In the genomic region with DNA sequence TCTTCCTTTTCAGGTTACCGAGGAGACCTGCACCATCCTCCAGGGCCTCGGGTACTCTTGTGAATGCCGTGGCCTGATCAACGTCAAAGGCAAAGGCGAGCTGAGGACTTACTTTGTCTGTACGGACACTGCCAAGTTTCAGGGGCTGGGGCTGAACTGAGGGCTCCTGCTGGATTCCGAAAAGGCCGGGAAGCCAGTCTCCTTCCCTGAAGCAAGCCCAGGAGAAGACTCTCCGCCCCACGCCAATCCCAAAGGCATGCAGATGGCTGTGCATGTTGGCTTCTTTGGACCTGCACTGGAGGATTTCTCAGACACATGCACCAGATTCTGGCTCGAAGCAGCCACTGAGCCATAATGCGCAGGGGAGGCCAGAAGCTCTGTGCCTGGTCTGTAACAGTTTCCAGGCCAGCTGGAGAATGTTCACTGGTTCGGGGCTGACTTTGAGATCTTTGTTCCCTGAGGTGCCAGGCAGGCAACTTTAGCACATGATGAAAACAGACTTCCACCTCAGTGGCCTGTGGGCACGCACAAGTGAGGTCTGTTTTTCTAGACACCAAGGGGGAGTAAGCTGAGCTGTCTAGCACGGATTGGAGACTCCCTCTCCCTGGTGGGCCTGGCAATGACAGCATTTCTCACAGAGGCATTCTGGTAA, we compare ENCODE assay signal across 14 cellular contexts. TPM values are rescaled to one million over a fixed set of nuclear protein-coding genes. Genes with fewer than 3 reads are reported as not detected.
DNase-seq lines count a peak whose midpoint lies in the region; ATAC-seq, FAIRE-seq and TF ChIP-seq lines count a peak whose summit lies in the region.
"Had no signal": no experiment of that assay in that cellular context is flagged by ENCODE, and none has a peak within 500 bp of the region (broad histone marks: within the 10 kb centered on the region; RNA-seq: fewer than 3 reads in every experiment).

No MANE protein-coding gene starts in this region.

- no peaks in the 10 kb centered on the region for H3K9me3 Mint-ChIP-seq in activated T-cell treated with anti-CD3 and anti-CD28 coated beads, Interleukin-2, amount 50 U/mL, for 4 hours
- H3K9me3 Mint-ChIP-seq in activated naive CD4-positive, alpha-beta T cell treated with anti-CD3 and anti-CD28 coated beads, Interleukin-2, amount 50 U/mL, for 24 hours: no peaks in the 10 kb centered on the region
- H3K9me3 Mint-ChIP-seq in stimulated activated naive B cell treated with anti-CD40 and anti-IgM and Interleukin-4, amounts not matched to agents 10 μg/mL and 1 μg/mL and 100 μg/mL, for 72 hours: no peaks in the 10 kb centered on the region

- H3K27me3 ChIP-seq in thyroid gland (no peaks in the 10 kb centered on the region), HepG2 (ENCODE audit: control insufficient read depth in 1 of 2, insufficient read depth in 2 of 2, low read length in 2 of 2) (no peaks in the 10 kb centered on the region)
- H3K27me3 ChIP-seq: ovary, uterus had no signal

- no peak for TF ChIP-seq EP300 in HepG2 (IDR thresholded peaks at IDR 0.05; ENCODE audit: low read depth in 2 of 2, low read length in 2 of 2)
- TF ChIP-seq EP300 in HepG2 (CRISPR knock-in tag; IDR thresholded peaks at IDR 0.05; ENCODE audit: borderline replicate concordance): no peak

- POLR2A ChIA-PET in HepG2 (lab: Yijun Ruan, JAX): no interaction called here

- ATAC-seq in activated T-cell treated with anti-CD3 and anti-CD28 coated beads, Interleukin-2, amount 50 U/mL, for 4 hours: no peak
- no peak for ATAC-seq in stimulated activated naive B cell treated with anti-CD40 and anti-IgM and Interleukin-4, amounts not matched to agents 10 μg/mL and 1 μg/mL and 100 μg/mL, for 72 hours (replicated peaks)
- no peak for ATAC-seq in HepG2
- ATAC-seq: HCT116 had no signal

- TF ChIP-seq CTCF in thyroid gland (IDR thresholded peaks at IDR 0.05) (no peak), HepG2 (CRISPR knock-in tag; IDR thresholded peaks at IDR 0.05) (no peak)

- H3K79me2 ChIP-seq in HepG2 (ENCODE audit: insufficient read depth, low read length): no peaks in the 10 kb centered on the region

- no peak for FAIRE-seq in HepG2 (lab: Jason Lieb, UNC)
- FAIRE-seq: islet of Langerhans had no signal

- H3K4me1 ChIP-seq in thyroid gland (no peaks in the 10 kb centered on the region), HepG2 (ENCODE audit: insufficient read depth, low read length) (peaks cover 43% of the 10 kb centered on the region)
- H3K4me1 ChIP-seq: uterus had no signal

- H3K9ac ChIP-seq in HepG2 (ENCODE audit: insufficient read depth, low read depth, low read length): no peak overlapping the region

- no peak overlapping the region for H3K4me3 Mint-ChIP-seq in activated T-cell treated with anti-CD3 and anti-CD28 coated beads, Interleukin-2, amount 50 U/mL, for 4 hours
- no peak overlapping the region for H3K4me3 Mint-ChIP-seq in activated naive CD4-positive, alpha-beta T cell treated with anti-CD3 and anti-CD28 coated beads, Interleukin-2, amount 50 U/mL, for 24 hours
- no peak overlapping the region for H3K4me3 Mint-ChIP-seq in stimulated activated naive B cell treated with anti-CD40 and anti-IgM and Interleukin-4, amounts not matched to agents 10 μg/mL and 1 μg/mL and 100 μg/mL, for 72 hours

- no peak for TF ChIP-seq RAD21 in HepG2 (CRISPR knock-in tag; IDR thresholded peaks at IDR 0.05)

- peaks cover 21% of the 10 kb centered on the region for H3K4me1 Mint-ChIP-seq in activated T-cell treated with anti-CD3 and anti-CD28 coated beads, Interleukin-2, amount 50 U/mL, for 4 hours (ENCODE audit: low read depth)
- H3K4me1 Mint-ChIP-seq in activated naive CD4-positive, alpha-beta T cell treated with anti-CD3 and anti-CD28 coated beads, Interleukin-2, amount 50 U/mL, for 24 hours: peaks cover 23% of the 10 kb centered on the region
- H3K4me1 Mint-ChIP-seq in stimulated activated naive B cell treated with anti-CD40 and anti-IgM and Interleukin-4, amounts not matched to agents 10 μg/mL and 1 μg/mL and 100 μg/mL, for 72 hours: peaks cover 14 to 32% of the 10 kb centered on the region in 2 donors

- H3K4me2 ChIP-seq in HepG2 (ENCODE audit: low read depth, low read length): no peak overlapping the region

- no peaks in the 10 kb centered on the region for H3K9me3 ChIP-seq in thyroid gland
- no peaks in the 10 kb centered on the region for H3K9me3 ChIP-seq in HepG2 (ENCODE audit: low read length)
- H3K9me3 ChIP-seq: ovary, uterus had no signal

- in situ Hi-C loops in HepG2 (cut with HindIII; ENCODE audit: extremely low pct_ligation_motif_present, low pct_unique_long_range_greater_than_20kb): no loop called here

- peaks cover 28% of the 10 kb centered on the region for H3K36me3 Mint-ChIP-seq in activated T-cell treated with anti-CD3 and anti-CD28 coated beads, Interleukin-2, amount 50 U/mL, for 4 hours (ENCODE audit: insufficient read depth)
- H3K36me3 Mint-ChIP-seq in activated naive CD4-positive, alpha-beta T cell treated with anti-CD3 and anti-CD28 coated beads, Interleukin-2, amount 50 U/mL, for 24 hours: peaks cover 8% of the 10 kb centered on the region
- H3K36me3 Mint-ChIP-seq in stimulated activated naive B cell treated with anti-CD40 and anti-IgM and Interleukin-4, amounts not matched to agents 10 μg/mL and 1 μg/mL and 100 μg/mL, for 72 hours: peaks cover 34 to 47% of the 10 kb centered on the region in 2 donors

- BruUV-seq in HepG2 (replicated peaks; lab: Mats Ljungman, UMichigan): no TSS peak

- intact Hi-C loops in thyroid gland (cut with DNase I): loop anchor here (10.0 kb wide), 1 partner anchor 61 kb away; no protein-coding TSS in a partner anchor
- intact Hi-C loops in HepG2 (cut with micrococcal nuclease; ENCODE audit: unreplicated experiment): no loop called here

- H4K20me1 ChIP-seq in HepG2 (ENCODE audit: insufficient read depth, low read length): no peaks in the 10 kb centered on the region

- H3K36me3 ChIP-seq in thyroid gland (peaks cover 19 to 51% of the 10 kb centered on the region in 2 donors), HepG2 (replicated peaks in 1 of 2; ENCODE audit: control insufficient read depth in 1 of 2, insufficient read depth in 2 of 2, low read length in 2 of 2) (peaks cover 28 to 53% of the 10 kb centered on the region in 2 experiments)
- H3K36me3 ChIP-seq: ovary, uterus had no signal

- no peak overlapping the region for H3K4me3 ChIP-seq in thyroid gland (replicated peaks in 1 of 3)
- H3K4me3 ChIP-seq in HepG2 (replicated peaks in 1 of 3; ENCODE audit: insufficient read depth in 1 of 3, low read depth in 2 of 3, low read length in 3 of 3): no peak overlapping the region
- H3K4me3 ChIP-seq: ovary, uterus had no signal

- TF ChIP-seq POLR2A in thyroid gland (IDR thresholded peaks at IDR 0.05) (no peak), HepG2 (IDR thresholded peaks at IDR 0.05; ENCODE audit: insufficient read depth in 1 of 2, low read depth in 2 of 2, low read length in 2 of 2) (no peak)

- peak; percentile 15 for DNase-seq in activated T-cell treated with anti-CD3 and anti-CD28 coated beads, Interleukin-2, amount 50 U/mL, for 1 hour
- DNase-seq in activated T-cell treated with anti-CD3 and anti-CD28 coated beads, Interleukin-2, amount 50 U/mL, for 4 hours: no peak
- peak; percentile 93 for DNase-seq in islet precursor cell
- DNase-seq in stimulated activated naive B cell treated with anti-CD40 and anti-IgM and Interleukin-4, amounts not matched to agents 10 μg/mL and 1 μg/mL and 100 μg/mL, for 72 hours: no peak
- DNase-seq in thyroid gland: no peak
- DNase-seq in NAMALWA (ENCODE audit: low spot score): no peak
- DNase-seq in HepG2 (ENCODE audit: low spot score): no peak
- DNase-seq: ACHN, NCI-H524 treated with DMSO at 0.1 percent for 48 hours had no signal

- CTCF ChIA-PET in HepG2 (lab: Yijun Ruan, JAX; ENCODE audit: low intra/inter-chr PET ratio, low total read pairs): no interaction called here

- H3K27me3 Mint-ChIP-seq in activated T-cell treated with anti-CD3 and anti-CD28 coated beads, Interleukin-2, amount 50 U/mL, for 4 hours (ENCODE audit: low read depth): no peaks in the 10 kb centered on the region
- no peaks in the 10 kb centered on the region for H3K27me3 Mint-ChIP-seq in activated naive CD4-positive, alpha-beta T cell treated with anti-CD3 and anti-CD28 coated beads, Interleukin-2, amount 50 U/mL, for 24 hours
- no peaks in the 10 kb centered on the region for H3K27me3 Mint-ChIP-seq in stimulated activated naive B cell treated with anti-CD40 and anti-IgM and Interleukin-4, amounts not matched to agents 10 μg/mL and 1 μg/mL and 100 μg/mL, for 72 hours

- H3K27ac Mint-ChIP-seq in activated naive CD4-positive, alpha-beta T cell treated with anti-CD3 and anti-CD28 coated beads, Interleukin-2, amount 50 U/mL, for 24 hours: peak overlapping the region; percentile 72
- peak overlapping the region; percentile 68 for H3K27ac Mint-ChIP-seq in stimulated activated naive B cell treated with anti-CD40 and anti-IgM and Interleukin-4, amounts not matched to agents 10 μg/mL and 1 μg/mL and 100 μg/mL, for 72 hours

- H3K27ac ChIP-seq in thyroid gland (no peak overlapping the region), HepG2 (ENCODE audit: extremely low read length, insufficient read depth, low read length) (no peak overlapping the region)
- H3K27ac ChIP-seq: ovary, uterus had no signal

- WGBS in thyroid gland, 2 donors: 83 to 86% methylated on average over 15 of the region's 15 CpGs
- 92% methylated on average over 15 of the region's 15 CpGs for WGBS in HepG2 (ENCODE audit: low lambda C conversion rate)

- H2AFZ ChIP-seq in HepG2 (ENCODE audit: low read length): no peak overlapping the region

RNA-seq across cellular contexts. Expression of a gene that starts 49.1 kb away (rescaled TPM):
- 10 to 100 TPM; 61.7 to 77.6 (median 70.7) TPM for total RNA-seq in activated T-cell treated with anti-CD3 and anti-CD28 coated beads, Interleukin-2, amount 50 U/mL, for 4 hours
- 1 to 10 TPM; 4.2 to 8.2 (median 7.1) TPM for total RNA-seq in thyroid gland
- 2.3 and 4.3 TPM in 2 replicates for total RNA-seq in HepG2 (2016; rRNA removed; fragmentation: Illumina TruSeq; extraction: Trizol)
- 0.51 and 1.3 TPM in 2 replicates for total RNA-seq in HepG2 (2016; cell fraction: cytosol; rRNA removed; fragmentation: Illumina TruSeq; extraction: Trizol; ENCODE audit: low read depth)
- 2.5 and 4.5 TPM in 2 replicates for total RNA-seq in HepG2 (2016; cell fraction: insoluble cytoplasmic fraction; rRNA removed; fragmentation: Illumina TruSeq; extraction: Trizol)
- 1.1 and 1.8 TPM in 2 replicates for total RNA-seq in HepG2 (2016; cell fraction: membrane; rRNA removed; fragmentation: Illumina TruSeq; extraction: Trizol)
- total RNA-seq in HepG2 (2016; cell fraction: nucleus; rRNA removed; fragmentation: Illumina TruSeq; extraction: Trizol): 3.9 and 5.9 TPM in 2 replicates
- polyA plus RNA-seq in HepG2 (2011; rRNA removed): 2.2 and 3.7 TPM in 2 replicates
- 1.2 and 1.5 TPM in 2 replicates for polyA plus RNA-seq in HepG2 (2011; cell fraction: cytosol; rRNA removed)
- 14.6 and 16.9 TPM in 2 replicates for polyA plus RNA-seq in HepG2 (2011; cell fraction: nucleus; rRNA removed)
- 1.7 and 3.0 TPM in 2 replicates for polyA plus RNA-seq in HepG2 (2012)
- polyA plus RNA-seq in HepG2 (2016; cell fraction: cytosol; fragmentation: Illumina TruSeq; extraction: Trizol; ENCODE audit: low read depth): 0.17 and 0.38 TPM in 2 replicates
- polyA plus RNA-seq in HepG2 (2016; cell fraction: insoluble cytoplasmic fraction; fragmentation: Illumina TruSeq; extraction: Trizol; ENCODE audit: low read depth): 1.2 and 1.4 TPM in 2 replicates
- polyA plus RNA-seq in HepG2 (2016; cell fraction: membrane; fragmentation: Illumina TruSeq; extraction: Trizol; ENCODE audit: low read depth): 0.44 and 0.47 TPM in 2 replicates
- polyA plus RNA-seq in HepG2 (2016; cell fraction: nucleus; fragmentation: Illumina TruSeq; extraction: Trizol; ENCODE audit: insufficient read depth, low read depth): 6.9 and 8.7 TPM in 2 replicates
- polyA minus RNA-seq in HepG2 (2011; rRNA and poly(A)+ RNA removed; ENCODE audit: low replicate concordance): 17.5 and 40.6 TPM in 2 replicates
- 2.0 and 5.5 TPM in 2 replicates for polyA minus RNA-seq in HepG2 (2011; cell fraction: cytosol; rRNA and poly(A)+ RNA removed)
- 9.0 and 10.2 TPM in 2 replicates for polyA minus RNA-seq in HepG2 (2011; cell fraction: nucleus; rRNA and poly(A)+ RNA removed)

RNA-seq across cellular contexts. Expression of a gene that starts 53.3 kb away (rescaled TPM):
- total RNA-seq in activated T-cell treated with anti-CD3 and anti-CD28 coated beads, Interleukin-2, amount 50 U/mL, for 4 hours: 10 to 100 TPM; 87.1 to 91.1 (median 91.0) TPM
- total RNA-seq in thyroid gland: 10 to 100 TPM; 41.4 to 56.0 (median 46.8) TPM
- 149 and 169 TPM in 2 replicates for total RNA-seq in HepG2 (2016; rRNA removed; fragmentation: Illumina TruSeq; extraction: Trizol)
- total RNA-seq in HepG2 (2016; cell fraction: cytosol; rRNA removed; fragmentation: Illumina TruSeq; extraction: Trizol; ENCODE audit: low read depth): 102 and 109 TPM in 2 replicates
- total RNA-seq in HepG2 (2016; cell fraction: insoluble cytoplasmic fraction; rRNA removed; fragmentation: Illumina TruSeq; extraction: Trizol): 149 and 160 TPM in 2 replicates
- 211 and 234 TPM in 2 replicates for total RNA-seq in HepG2 (2016; cell fraction: membrane; rRNA removed; fragmentation: Illumina TruSeq; extraction: Trizol)
- total RNA-seq in HepG2 (2016; cell fraction: nucleus; rRNA removed; fragmentation: Illumina TruSeq; extraction: Trizol): 80.9 and 96.6 TPM in 2 replicates
- 68.3 and 82.3 TPM in 2 replicates for polyA plus RNA-seq in HepG2 (2011; rRNA removed)
- polyA plus RNA-seq in HepG2 (2011; cell fraction: cytosol; rRNA removed): 30.2 and 39.5 TPM in 2 replicates
- 39.2 and 41.3 TPM in 2 replicates for polyA plus RNA-seq in HepG2 (2011; cell fraction: nucleus; rRNA removed)
- polyA plus RNA-seq in HepG2 (2012): 76.6 and 93.4 TPM in 2 replicates
- polyA plus RNA-seq in HepG2 (2016; cell fraction: cytosol; fragmentation: Illumina TruSeq; extraction: Trizol; ENCODE audit: low read depth): 116 and 129 TPM in 2 replicates
- 172 and 183 TPM in 2 replicates for polyA plus RNA-seq in HepG2 (2016; cell fraction: insoluble cytoplasmic fraction; fragmentation: Illumina TruSeq; extraction: Trizol; ENCODE audit: low read depth)
- polyA plus RNA-seq in HepG2 (2016; cell fraction: membrane; fragmentation: Illumina TruSeq; extraction: Trizol; ENCODE audit: low read depth): 185 and 200 TPM in 2 replicates
- 132 and 135 TPM in 2 replicates for polyA plus RNA-seq in HepG2 (2016; cell fraction: nucleus; fragmentation: Illumina TruSeq; extraction: Trizol; ENCODE audit: insufficient read depth, low read depth)
- 44.7 and 45.9 TPM in 2 replicates for polyA minus RNA-seq in HepG2 (2011; rRNA and poly(A)+ RNA removed; ENCODE audit: low replicate concordance)
- polyA minus RNA-seq in HepG2 (2011; cell fraction: cytosol; rRNA and poly(A)+ RNA removed): 31.4 and 39.7 TPM in 2 replicates
- 67.1 and 72.9 TPM in 2 replicates for polyA minus RNA-seq in HepG2 (2011; cell fraction: nucleus; rRNA and poly(A)+ RNA removed)

Comparison
In these comparisons a context has a peak if more than half of its experiments do, and no peak if none do; other contexts are left out.
1. DNase-seq: peak in activated T-cell treated with anti-CD3 and anti-CD28 coated beads, Interleukin-2, amount 50 U/mL, for 1 hour (single experiment) and islet precursor cell (single experiment); none in activated T-cell treated with anti-CD3 and anti-CD28 coated beads, Interleukin-2, amount 50 U/mL, for 4 hours (single experiment), stimulated activated naive B cell treated with anti-CD40 and anti-IgM and Interleukin-4, amounts not matched to agents 10 μg/mL and 1 μg/mL and 100 μg/mL, for 72 hours (single experiment), thyroid gland (0 of 2), NAMALWA (single experiment) and HepG2 (single experiment).
2. RNA of a gene that starts 49.1 kb away (total RNA-seq): 61.7 to 77.6 TPM in activated T-cell treated with anti-CD3 and anti-CD28 coated beads, Interleukin-2, amount 50 U/mL, for 4 hours; 4.2 to 8.2 TPM in thyroid gland and 0.51 to 5.9 TPM in HepG2; every median in the first group is over 4 times any median in the second.